In genomic region chr2:130762910-130763385, GRCh38 we compare ENCODE assay signal across 27 cellular contexts. TPM values are rescaled to one million over a fixed set of nuclear protein-coding genes. Genes with fewer than 3 reads are reported as not detected.
"Had no signal": no experiment of that assay in that cellular context is flagged by ENCODE, and none has a peak within 500 bp of the region (broad histone marks: within the 10 kb centered on the region; RNA-seq: fewer than 3 reads in every experiment).

No MANE protein-coding gene starts in this region.

- H3K4me1 ChIP-seq: esophagus squamous epithelium, heart right ventricle, left ventricle myocardium inferior, lower lobe of right lung, prostate gland, tibial nerve, upper lobe of left lung had no signal

- H3K4me1 Mint-ChIP-seq: natural killer cell; stimulated activated naive B cell treated with anti-CD40 and anti-IgM and Interleukin-4, amounts not matched to agents 10 μg/mL and 1 μg/mL and 100 μg/mL, for 72 hours had no signal

- DNase-seq: cortex of kidney; effector memory CD8-positive, alpha-beta T cell; erythroblast; esophagus squamous epithelium; foreskin melanocyte; glutamatergic neuron; heart right ventricle; hippocampal formation; kidney glomerular epithelial cell; left colon; left ventricle myocardium inferior; lower lobe of right lung; natural killer cell; right cardiac atrium; stimulated activated CD4-positive, alpha-beta T cell treated with anti-CD3 and anti-CD28 coated beads, Interleukin-15, amount 100 ng/mL, for 24 hours; stimulated activated CD4-positive, alpha-beta T cell treated with anti-CD3 and anti-CD28 coated beads, Interleukin-2, amount 100 ng/mL, for 48 hours; stimulated activated naive B cell treated with anti-CD40 and anti-IgM and Interleukin-4, amounts not matched to agents 10 μg/mL and 1 μg/mL and 100 μg/mL, for 72 hours had no signal

- H3K9me3 ChIP-seq: esophagus squamous epithelium, heart right ventricle, left ventricle myocardium inferior, lower lobe of right lung, neutrophil, prostate gland, thoracic aorta, tibial nerve, upper lobe of left lung had no signal

- ATAC-seq: effector memory CD8-positive, alpha-beta T cell; left colon; lower lobe of right lung; natural killer cell; right cardiac atrium; stimulated activated naive B cell treated with anti-CD40 and anti-IgM and Interleukin-4, amounts not matched to agents 10 μg/mL and 1 μg/mL and 100 μg/mL, for 72 hours had no signal

- H3K9me3 Mint-ChIP-seq: effector memory CD8-positive, alpha-beta T cell; natural killer cell; stimulated activated naive B cell treated with anti-CD40 and anti-IgM and Interleukin-4, amounts not matched to agents 10 μg/mL and 1 μg/mL and 100 μg/mL, for 72 hours; stimulated activated naive CD8-positive, alpha-beta T cell treated with anti-CD3 and anti-CD28 coated beads, Interleukin-15, Interleukin-2, amounts not matched to agents 100 ng/mL and 50 ng/mL, for 24 hours had no signal

- H3K27ac ChIP-seq: esophagus squamous epithelium, heart right ventricle, left ventricle myocardium inferior, lower lobe of right lung, neutrophil, prostate gland, skin epidermis, thoracic aorta, tibial nerve, upper lobe of left lung had no signal

- H3K4me3 Mint-ChIP-seq: effector memory CD8-positive, alpha-beta T cell; natural killer cell; stimulated activated naive B cell treated with anti-CD40 and anti-IgM and Interleukin-4, amounts not matched to agents 10 μg/mL and 1 μg/mL and 100 μg/mL, for 72 hours; stimulated activated naive CD8-positive, alpha-beta T cell treated with anti-CD3 and anti-CD28 coated beads, Interleukin-15, Interleukin-2, amounts not matched to agents 100 ng/mL and 50 ng/mL, for 24 hours had no signal

- H3K4me3 ChIP-seq: esophagus squamous epithelium, heart right ventricle, left ventricle myocardium inferior, lower lobe of right lung, prostate gland, skin epidermis, thoracic aorta, tibial nerve, upper lobe of left lung had no signal

- H3K36me3 ChIP-seq: esophagus squamous epithelium, heart right ventricle, left ventricle myocardium inferior, lower lobe of right lung, neutrophil, prostate gland, thoracic aorta, tibial nerve, upper lobe of left lung had no signal

- H3K36me3 Mint-ChIP-seq: natural killer cell; stimulated activated naive B cell treated with anti-CD40 and anti-IgM and Interleukin-4, amounts not matched to agents 10 μg/mL and 1 μg/mL and 100 μg/mL, for 72 hours had no signal

- H3K27me3 ChIP-seq: upper lobe of left lung had no signal

- H3K27ac Mint-ChIP-seq: effector memory CD8-positive, alpha-beta T cell; natural killer cell; stimulated activated naive B cell treated with anti-CD40 and anti-IgM and Interleukin-4, amounts not matched to agents 10 μg/mL and 1 μg/mL and 100 μg/mL, for 72 hours; stimulated activated naive CD8-positive, alpha-beta T cell treated with anti-CD3 and anti-CD28 coated beads, Interleukin-15, Interleukin-2, amounts not matched to agents 100 ng/mL and 50 ng/mL, for 24 hours had no signal

RNA-seq across cellular contexts. Expression of gene AMER3, which starts 7.6 kb away (rescaled TPM):
- total RNA-seq: dermis microvascular lymphatic vessel endothelial cell, esophagus squamous epithelium, heart right ventricle, left ventricle myocardium inferior, lower lobe of right lung, mononuclear cell, natural killer cell, omental fat pad, right cardiac atrium, thoracic aorta, tibial nerve, upper lobe of left lung had no signal

RNA-seq across cellular contexts. Expression of gene GPR148, which starts 34.1 kb away (rescaled TPM):
- total RNA-seq: dermis microvascular lymphatic vessel endothelial cell, esophagus squamous epithelium, heart right ventricle, left colon, left ventricle myocardium inferior, lower lobe of right lung, mononuclear cell, natural killer cell, omental fat pad, prostate gland, right cardiac atrium, thoracic aorta, tibial nerve, upper lobe of left lung had no signal
